Comparison of ENCODE assay signal across 9 cellular contexts in genomic region chr1:196651637-196652215, GRCh38.
DNase-seq lines count a peak whose midpoint lies in the region; ATAC-seq, FAIRE-seq and TF ChIP-seq lines count a peak whose summit lies in the region.
"Had no signal": no experiment of that assay in that cellular context is flagged by ENCODE, and none has a peak within 500 bp of the region (broad histone marks: within the 10 kb centered on the region; RNA-seq: fewer than 3 reads in every experiment).

Gene CFH, plus strand, starts transcription at chr1:196652043. Its CDS starts 75 bp downstream, at chr1:196652118.

- H3K27ac Mint-ChIP-seq in activated T-cell treated with anti-CD3 and anti-CD28 coated beads, Interleukin-2, amount 50 U/mL, for 24 hours, result peak within 1 kb of the TSS; percentile 11
- no peak within 1 kb of the TSS for H3K27ac Mint-ChIP-seq in stimulated activated memory B cell treated with anti-CD40 and anti-IgM and Interleukin-4, amounts not matched to agents 10 μg/mL and 1 μg/mL and 100 μg/mL, for 72 hours
- H3K27ac Mint-ChIP-seq: activated B cell treated with CpG ODN at 0.5 μM for 24 hours had no signal

- no peaks in the 10 kb centered on the region for H3K36me3 Mint-ChIP-seq in activated T-cell treated with anti-CD3 and anti-CD28 coated beads, Interleukin-2, amount 50 U/mL, for 24 hours (ENCODE audit: low read depth)
- no peaks in the 10 kb centered on the region for H3K36me3 Mint-ChIP-seq in stimulated activated memory B cell treated with anti-CD40 and anti-IgM and Interleukin-4, amounts not matched to agents 10 μg/mL and 1 μg/mL and 100 μg/mL, for 72 hours

- H3K4me1 Mint-ChIP-seq in activated T-cell treated with anti-CD3 and anti-CD28 coated beads, Interleukin-2, amount 50 U/mL, for 24 hours (ENCODE audit: low read depth), result peaks cover 21% of the 10 kb centered on the region
- H3K4me1 Mint-ChIP-seq in stimulated activated memory B cell treated with anti-CD40 and anti-IgM and Interleukin-4, amounts not matched to agents 10 μg/mL and 1 μg/mL and 100 μg/mL, for 72 hours, result no peaks in the 10 kb centered on the region
- H3K4me1 Mint-ChIP-seq: activated B cell treated with CpG ODN at 0.5 μM for 24 hours had no signal

- no peak for TF ChIP-seq CTCF in astrocyte of the spinal cord (IDR thresholded peaks at IDR 0.05; ENCODE audit: low read depth, low read length)

- no peaks in the 10 kb centered on the region for H3K27me3 Mint-ChIP-seq in activated T-cell treated with anti-CD3 and anti-CD28 coated beads, Interleukin-2, amount 50 U/mL, for 24 hours
- no peaks in the 10 kb centered on the region for H3K27me3 Mint-ChIP-seq in stimulated activated memory B cell treated with anti-CD40 and anti-IgM and Interleukin-4, amounts not matched to agents 10 μg/mL and 1 μg/mL and 100 μg/mL, for 72 hours
- H3K27me3 Mint-ChIP-seq: activated B cell treated with CpG ODN at 0.5 μM for 24 hours had no signal

- peak within 1 kb of the TSS; percentile 47 for H3K4me3 ChIP-seq in astrocyte of the spinal cord (ENCODE audit: low read depth, low read length)

- peak within 1 kb of the TSS; percentile 56 for H3K4me3 Mint-ChIP-seq in activated T-cell treated with anti-CD3 and anti-CD28 coated beads, Interleukin-2, amount 50 U/mL, for 24 hours
- no peak within 1 kb of the TSS for H3K4me3 Mint-ChIP-seq in stimulated activated memory B cell treated with anti-CD40 and anti-IgM and Interleukin-4, amounts not matched to agents 10 μg/mL and 1 μg/mL and 100 μg/mL, for 72 hours
- H3K4me3 Mint-ChIP-seq: activated B cell treated with CpG ODN at 0.5 μM for 24 hours had no signal

- ATAC-seq in GM18907 (IDR thresholded peaks at IDR 0.05; ENCODE audit: unreplicated experiment), result no peak
- ATAC-seq in stimulated activated memory B cell treated with anti-CD40 and anti-IgM and Interleukin-4, amounts not matched to agents 10 μg/mL and 1 μg/mL and 100 μg/mL, for 72 hours, result no peak

- no peaks in the 10 kb centered on the region for H3K9me3 Mint-ChIP-seq in activated T-cell treated with anti-CD3 and anti-CD28 coated beads, Interleukin-2, amount 50 U/mL, for 24 hours
- no peaks in the 10 kb centered on the region for H3K9me3 Mint-ChIP-seq in stimulated activated memory B cell treated with anti-CD40 and anti-IgM and Interleukin-4, amounts not matched to agents 10 μg/mL and 1 μg/mL and 100 μg/mL, for 72 hours
- H3K9me3 Mint-ChIP-seq: activated B cell treated with CpG ODN at 0.5 μM for 24 hours had no signal

- in situ Hi-C loops in astrocyte of the spinal cord (cut with HindIII; ENCODE audit: low sequenced_read_pairs), result no loop called here

- no peak for FAIRE-seq in urothelium cell line (lab: Jason Lieb, UNC)

- no peak for DNase-seq in activated T-cell treated with anti-CD3 and anti-CD28 coated beads, Interleukin-2, amount 50 U/mL, for 24 hours
- DNase-seq in activated T-cell treated with anti-CD3 and anti-CD28 coated beads, Interleukin-2, amount 50 U/mL, for 48 hours, result no peak
- DNase-seq in astrocyte of the spinal cord (ENCODE audit: low read depth, low spot score), result peak; percentile 94
- DNase-seq in left kidney (ENCODE audit: low read depth, low spot score), result peak; percentile 4
- peak; percentile 15 for DNase-seq in urothelium cell line (ENCODE audit: low spot score)
- no peak for DNase-seq in NCI-H82 (lab: John Stamatoyannopoulos, UW)
- DNase-seq: activated B cell treated with CpG ODN at 0.5 μM for 24 hours had no signal

Comparison
In these comparisons a context has a peak if more than half of its experiments do, and no peak if none do; other contexts are left out.
1. DNase-seq: peak in astrocyte of the spinal cord (single experiment), left kidney (single experiment) and urothelium cell line (single experiment); none in activated T-cell treated with anti-CD3 and anti-CD28 coated beads, Interleukin-2, amount 50 U/mL, for 24 hours (single experiment), activated T-cell treated with anti-CD3 and anti-CD28 coated beads, Interleukin-2, amount 50 U/mL, for 48 hours (0 of 2) and NCI-H82 (single experiment).